9 cellular contexts compared by ENCODE assay signal in genomic region chr20:19786311-19786710, GRCh38. TPM values are rescaled to one million over a fixed set of nuclear protein-coding genes. Genes with fewer than 3 reads are reported as not detected.
DNase-seq lines count a peak whose midpoint lies in the region; ATAC-seq and TF ChIP-seq lines count a peak whose summit lies in the region.
"Had no signal": no experiment of that assay in that cellular context is flagged by ENCODE, and none has a peak within 500 bp of the region (broad histone marks: within the 10 kb centered on the region; RNA-seq: fewer than 3 reads in every experiment).

No MANE protein-coding gene starts in this region.

- H3K9me3 ChIP-seq in heart right ventricle (peaks cover 0 to 15% (median 6%) of the 10 kb centered on the region in 11 donors), thyroid gland (no peaks in the 10 kb centered on the region)

- DNase-seq in DMS79 treated with DMSO at 0.1 percent for 48 hours (lab: John Stamatoyannopoulos, UW) (peak; percentile 8), DMS79 (lab: John Stamatoyannopoulos, UW) (no peak), T1000 (lab: John Stamatoyannopoulos, UW) (peak; percentile 29), heart right ventricle (peak; percentile 35 to 75), thyroid gland (peak; percentile 49 to 78)
- DNase-seq in activated naive CD4-positive, alpha-beta T cell (lab: John Stamatoyannopoulos, UW), result no peak
- no peak for DNase-seq in activated CD4-positive, CD25-positive, alpha-beta regulatory T cell (lab: John Stamatoyannopoulos, UW)
- DNase-seq in naive thymus-derived CD8-positive, alpha-beta T cell, result no peak
- DNase-seq: pancreas had no signal

- POLR2A ChIA-PET in naive thymus-derived CD8-positive, alpha-beta T cell (lab: Charles Lee), result no interaction called here

- H3K27me3 Mint-ChIP-seq in naive thymus-derived CD8-positive, alpha-beta T cell, result peaks cover 0 to 39% (median 9%) of the 10 kb centered on the region in 5 donors

- 14 to 15% methylated on average over 5 of the region's 5 CpGs for WGBS in heart right ventricle, 2 donors
- WGBS in thyroid gland, 2 donors, result 30 to 50% methylated on average over 5 of the region's 5 CpGs

- H3K4me3 Mint-ChIP-seq in naive thymus-derived CD8-positive, alpha-beta T cell, result no peak overlapping the region

- H3K27ac ChIP-seq in heart right ventricle (peak overlapping the region; percentile 32 to 91 (median 76)), thyroid gland (peak overlapping the region; percentile 11 to 80 (median 35))

- intact Hi-C loops in heart right ventricle (cut with DNase I) (loop anchor here in 8 of 10 donors (5.0 to 10.0 kb wide), 7 partner anchors 41 to 211 kb away; no protein-coding TSS in a partner anchor), thyroid gland (cut with DNase I) (loop anchor here (5.0 kb wide), 1 partner anchor 94 kb away; no protein-coding TSS in a partner anchor)

- H3K27me3 ChIP-seq in heart right ventricle (no peaks in the 10 kb centered on the region), thyroid gland (no peaks in the 10 kb centered on the region)
- H3K27me3 ChIP-seq: pancreas had no signal

- H3K4me1 ChIP-seq in heart right ventricle, result peaks cover 24 to 52% (median 46%) of the 10 kb centered on the region in 9 donors
- H3K4me1 ChIP-seq in thyroid gland, result peaks cover 27 to 36% of the 10 kb centered on the region in 2 donors

- no peak for TF ChIP-seq CTCF in heart right ventricle (IDR thresholded peaks at IDR 0.05)
- no peak for TF ChIP-seq CTCF in thyroid gland (IDR thresholded peaks at IDR 0.05)

- H3K4me3 ChIP-seq in heart right ventricle (peak overlapping the region in 2 of 10 donors; percentile 3 to 6), thyroid gland (replicated peaks in 1 of 3) (no peak overlapping the region)
- H3K4me3 ChIP-seq: pancreas had no signal

- no peak overlapping the region for H3K27ac Mint-ChIP-seq in naive thymus-derived CD8-positive, alpha-beta T cell

- peaks cover 0 to 15% (median 2%) of the 10 kb centered on the region in 9 donors for H3K9me3 Mint-ChIP-seq in naive thymus-derived CD8-positive, alpha-beta T cell

- no peaks in the 10 kb centered on the region for H3K36me3 Mint-ChIP-seq in naive thymus-derived CD8-positive, alpha-beta T cell

- H3K36me3 ChIP-seq in heart right ventricle (no peaks in the 10 kb centered on the region), thyroid gland (no peaks in the 10 kb centered on the region)
- H3K36me3 ChIP-seq: pancreas had no signal

- peaks cover 0 to 9% (median 0%) of the 10 kb centered on the region in 4 donors for H3K4me1 Mint-ChIP-seq in naive thymus-derived CD8-positive, alpha-beta T cell

- TF ChIP-seq POLR2A in thyroid gland (IDR thresholded peaks at IDR 0.05), result no peak

- peak; percentile 40 to 72 (median 64) for ATAC-seq in heart right ventricle
- no peak for ATAC-seq in naive thymus-derived CD8-positive, alpha-beta T cell

RNA-seq across cellular contexts. Expression of gene RIN2, which starts 28.3 kb away (rescaled TPM):
- total RNA-seq in heart right ventricle (10 to 100 TPM; 42.4 to 66.2 (median 60.6) TPM), thyroid gland (10 to 100 TPM; 64.5 to 89.4 (median 77.5) TPM)
- polyA plus RNA-seq in heart right ventricle, result 10 to 100 TPM in 1 of 2 donors, 1 to 10 TPM in 1; 9.0 to 22.3 TPM
- under 1 TPM; 0.27 to 0.29 TPM for total RNA-seq in naive thymus-derived CD8-positive, alpha-beta T cell
- not detected for polyA plus RNA-seq in naive thymus-derived CD8-positive, alpha-beta T cell

Comparison
In these comparisons a context has a peak if more than half of its experiments do, and no peak if none do; other contexts are left out.
1. DNase-seq: peak in DMS79 treated with DMSO at 0.1 percent for 48 hours (single experiment), T1000 (single experiment), heart right ventricle (2 of 2) and thyroid gland (2 of 2); none in DMS79 (single experiment), activated naive CD4-positive, alpha-beta T cell (0 of 4), activated CD4-positive, CD25-positive, alpha-beta regulatory T cell (0 of 4) and naive thymus-derived CD8-positive, alpha-beta T cell (0 of 10).
2. ATAC-seq: peak in heart right ventricle (8 of 8); none in naive thymus-derived CD8-positive, alpha-beta T cell (0 of 2).
3. RNA of gene RIN2, which starts 28.3 kb away (total RNA-seq): 64.5 to 89.4 TPM in thyroid gland and 42.4 to 66.2 TPM in heart right ventricle; 0.27 to 0.29 TPM in naive thymus-derived CD8-positive, alpha-beta T cell; every median in the first group is over 10 times any median in the second.